In the genomic region with DNA sequence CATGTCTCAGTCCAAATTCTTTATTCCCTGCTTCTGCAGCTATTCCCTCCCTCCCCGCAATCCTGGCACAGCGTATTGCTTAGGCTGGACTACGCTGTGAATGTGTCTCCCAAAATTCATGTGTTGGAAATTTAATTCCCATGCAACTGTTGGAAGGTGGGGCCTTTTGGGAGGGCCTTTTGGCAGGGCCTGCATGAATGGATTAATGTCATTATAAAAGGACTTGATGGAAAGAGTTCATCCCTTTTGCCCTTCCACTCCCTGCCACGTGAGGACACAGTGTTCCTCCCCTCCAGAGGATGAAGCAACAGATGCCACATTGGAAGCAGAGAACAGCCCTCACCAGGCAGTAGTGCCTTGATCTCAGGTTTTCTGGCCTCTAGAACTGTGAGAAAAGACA, we compare ENCODE assay signal across 2 cellular contexts.
TF ChIP-seq lines count a peak whose summit lies in the region.

No MANE protein-coding gene starts in this region.

TF ChIP-seq in A549, 52 proteins besides CTCF, POLR2A, EP300 and RAD21 (continued from another document):
- TF ChIP-seq, protein P1, sequence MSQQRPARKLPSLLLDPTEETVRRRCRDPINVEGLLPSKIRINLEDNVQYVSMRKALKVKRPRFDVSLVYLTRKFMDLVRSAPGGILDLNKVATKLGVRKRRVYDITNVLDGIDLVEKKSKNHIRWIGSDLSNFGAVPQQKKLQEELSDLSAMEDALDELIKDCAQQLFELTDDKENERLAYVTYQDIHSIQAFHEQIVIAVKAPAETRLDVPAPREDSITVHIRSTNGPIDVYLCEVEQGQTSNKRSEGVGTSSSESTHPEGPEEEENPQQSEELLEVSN (IDR thresholded peaks at IDR 0.05; ENCODE audit: borderline replicate concordance, low read depth), result no peak
- TF ChIP-seq ZFP36 (IDR thresholded peaks at IDR 0.05; ENCODE audit: borderline replicate concordance, partially characterized antibody) (no peak), RNF2 (IDR thresholded peaks at IDR 0.05; ENCODE audit: borderline replicate concordance, low read depth) (no peak), CHD2 (IDR thresholded peaks at IDR 0.05; ENCODE audit: low read length, partially characterized antibody) (no peak)
TF ChIP-seq in A549: peak in this region for 0.

TF ChIP-seq in SK-N-SH, 30 proteins besides CTCF, POLR2A, EP300 and RAD21 (continued from another document):
- TF ChIP-seq, protein P2, sequence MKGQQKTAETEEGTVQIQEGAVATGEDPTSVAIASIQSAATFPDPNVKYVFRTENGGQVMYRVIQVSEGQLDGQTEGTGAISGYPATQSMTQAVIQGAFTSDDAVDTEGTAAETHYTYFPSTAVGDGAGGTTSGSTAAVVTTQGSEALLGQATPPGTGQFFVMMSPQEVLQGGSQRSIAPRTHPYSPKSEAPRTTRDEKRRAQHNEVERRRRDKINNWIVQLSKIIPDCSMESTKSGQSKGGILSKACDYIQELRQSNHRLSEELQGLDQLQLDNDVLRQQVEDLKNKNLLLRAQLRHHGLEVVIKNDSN (IDR thresholded peaks at IDR 0.05; ENCODE audit: borderline replicate concordance, low read depth), result no peak
- TF ChIP-seq RFX5 (IDR thresholded peaks at IDR 0.05; ENCODE audit: low read length), result no peak
- TF ChIP-seq CHD2 (IDR thresholded peaks at IDR 0.05; ENCODE audit: low read length, partially characterized antibody), result no peak
- TF ChIP-seq YY1 (IDR thresholded peaks at IDR 0.05; ENCODE audit: low read depth), result no peak
- no peak for TF ChIP-seq MEF2A (IDR thresholded peaks at IDR 0.05; ENCODE audit: borderline replicate concordance, low read depth)
- no peak for TF ChIP-seq GABPA (IDR thresholded peaks at IDR 0.05; ENCODE audit: low read depth)
- TF ChIP-seq RCOR1 (IDR thresholded peaks at IDR 0.05; ENCODE audit: low read length), result no peak
- no peak for TF ChIP-seq SIN3A (IDR thresholded peaks at IDR 0.05; ENCODE audit: borderline replicate concordance, low read depth, low read length)
- TF ChIP-seq NFIC (IDR thresholded peaks at IDR 0.05; ENCODE audit: borderline replicate concordance), result no peak
- no peak for TF ChIP-seq SMC3 (IDR thresholded peaks at IDR 0.05; ENCODE audit: low read depth, low read length)
- TF ChIP-seq, protein P3, sequence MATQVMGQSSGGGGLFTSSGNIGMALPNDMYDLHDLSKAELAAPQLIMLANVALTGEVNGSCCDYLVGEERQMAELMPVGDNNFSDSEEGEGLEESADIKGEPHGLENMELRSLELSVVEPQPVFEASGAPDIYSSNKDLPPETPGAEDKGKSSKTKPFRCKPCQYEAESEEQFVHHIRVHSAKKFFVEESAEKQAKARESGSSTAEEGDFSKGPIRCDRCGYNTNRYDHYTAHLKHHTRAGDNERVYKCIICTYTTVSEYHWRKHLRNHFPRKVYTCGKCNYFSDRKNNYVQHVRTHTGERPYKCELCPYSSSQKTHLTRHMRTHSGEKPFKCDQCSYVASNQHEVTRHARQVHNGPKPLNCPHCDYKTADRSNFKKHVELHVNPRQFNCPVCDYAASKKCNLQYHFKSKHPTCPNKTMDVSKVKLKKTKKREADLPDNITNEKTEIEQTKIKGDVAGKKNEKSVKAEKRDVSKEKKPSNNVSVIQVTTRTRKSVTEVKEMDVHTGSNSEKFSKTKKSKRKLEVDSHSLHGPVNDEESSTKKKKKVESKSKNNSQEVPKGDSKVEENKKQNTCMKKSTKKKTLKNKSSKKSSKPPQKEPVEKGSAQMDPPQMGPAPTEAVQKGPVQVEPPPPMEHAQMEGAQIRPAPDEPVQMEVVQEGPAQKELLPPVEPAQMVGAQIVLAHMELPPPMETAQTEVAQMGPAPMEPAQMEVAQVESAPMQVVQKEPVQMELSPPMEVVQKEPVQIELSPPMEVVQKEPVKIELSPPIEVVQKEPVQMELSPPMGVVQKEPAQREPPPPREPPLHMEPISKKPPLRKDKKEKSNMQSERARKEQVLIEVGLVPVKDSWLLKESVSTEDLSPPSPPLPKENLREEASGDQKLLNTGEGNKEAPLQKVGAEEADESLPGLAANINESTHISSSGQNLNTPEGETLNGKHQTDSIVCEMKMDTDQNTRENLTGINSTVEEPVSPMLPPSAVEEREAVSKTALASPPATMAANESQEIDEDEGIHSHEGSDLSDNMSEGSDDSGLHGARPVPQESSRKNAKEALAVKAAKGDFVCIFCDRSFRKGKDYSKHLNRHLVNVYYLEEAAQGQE (IDR thresholded peaks at IDR 0.05; ENCODE audit: low read depth, low read length), result no peak
- no peak for TF ChIP-seq TCF12 (IDR thresholded peaks at IDR 0.05)
- TF ChIP-seq JUND (IDR thresholded peaks at IDR 0.05), result no peak
- TF ChIP-seq, protein P4, sequence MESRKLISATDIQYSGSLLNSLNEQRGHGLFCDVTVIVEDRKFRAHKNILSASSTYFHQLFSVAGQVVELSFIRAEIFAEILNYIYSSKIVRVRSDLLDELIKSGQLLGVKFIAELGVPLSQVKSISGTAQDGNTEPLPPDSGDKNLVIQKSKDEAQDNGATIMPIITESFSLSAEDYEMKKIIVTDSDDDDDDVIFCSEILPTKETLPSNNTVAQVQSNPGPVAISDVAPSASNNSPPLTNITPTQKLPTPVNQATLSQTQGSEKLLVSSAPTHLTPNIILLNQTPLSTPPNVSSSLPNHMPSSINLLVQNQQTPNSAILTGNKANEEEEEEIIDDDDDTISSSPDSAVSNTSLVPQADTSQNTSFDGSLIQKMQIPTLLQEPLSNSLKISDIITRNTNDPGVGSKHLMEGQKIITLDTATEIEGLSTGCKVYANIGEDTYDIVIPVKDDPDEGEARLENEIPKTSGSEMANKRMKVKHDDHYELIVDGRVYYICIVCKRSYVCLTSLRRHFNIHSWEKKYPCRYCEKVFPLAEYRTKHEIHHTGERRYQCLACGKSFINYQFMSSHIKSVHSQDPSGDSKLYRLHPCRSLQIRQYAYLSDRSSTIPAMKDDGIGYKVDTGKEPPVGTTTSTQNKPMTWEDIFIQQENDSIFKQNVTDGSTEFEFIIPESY (IDR thresholded peaks at IDR 0.05; ENCODE audit: borderline replicate concordance, low read depth), result no peak
- TF ChIP-seq MXI1 (IDR thresholded peaks at IDR 0.05; ENCODE audit: low read depth, low read length), result no peak
- no peak for TF ChIP-seq NRF1 (IDR thresholded peaks at IDR 0.05; ENCODE audit: low read depth, low read length)
- TF ChIP-seq, protein P5, sequence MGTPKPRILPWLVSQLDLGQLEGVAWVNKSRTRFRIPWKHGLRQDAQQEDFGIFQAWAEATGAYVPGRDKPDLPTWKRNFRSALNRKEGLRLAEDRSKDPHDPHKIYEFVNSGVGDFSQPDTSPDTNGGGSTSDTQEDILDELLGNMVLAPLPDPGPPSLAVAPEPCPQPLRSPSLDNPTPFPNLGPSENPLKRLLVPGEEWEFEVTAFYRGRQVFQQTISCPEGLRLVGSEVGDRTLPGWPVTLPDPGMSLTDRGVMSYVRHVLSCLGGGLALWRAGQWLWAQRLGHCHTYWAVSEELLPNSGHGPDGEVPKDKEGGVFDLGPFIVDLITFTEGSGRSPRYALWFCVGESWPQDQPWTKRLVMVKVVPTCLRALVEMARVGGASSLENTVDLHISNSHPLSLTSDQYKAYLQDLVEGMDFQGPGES (IDR thresholded peaks at IDR 0.05; ENCODE audit: low read depth, low read length), result no peak
